In genomic region chr9:130286781-130287428, GRCh38 we compare ENCODE assay signal across 30 cellular contexts. TPM values are rescaled to one million over a fixed set of nuclear protein-coding genes. Genes with fewer than 3 reads are reported as not detected.
A peak's percentile ranks its signal among the peaks of the same experiment; 100 is the strongest.
DNase-seq lines count a peak whose midpoint lies in the region; ATAC-seq, FAIRE-seq and TF ChIP-seq lines count a peak whose summit lies in the region.
"Had no signal": no experiment of that assay in that cellular context is flagged by ENCODE, and none has a peak within 500 bp of the region (broad histone marks: within the 10 kb centered on the region; RNA-seq: fewer than 3 reads in every experiment).

No MANE protein-coding gene starts in this region.

- ATAC-seq in gastroesophageal sphincter (no peak), lower lobe of right lung (peak in 1 of 2 donors; percentile 34), GM18498 (IDR thresholded peaks at IDR 0.05; ENCODE audit: unreplicated experiment) (no peak)
- ATAC-seq: activated T-cell treated with anti-CD3 and anti-CD28 coated beads, Interleukin-2, amount 50 U/mL, for 72 hours; left lobe of liver; Panc1; stimulated activated naive CD8-positive, alpha-beta T cell treated with anti-CD3 and anti-CD28 coated beads, Interleukin-15, Interleukin-2, amounts not matched to agents 100 U/mL and 50 U/mL, for 24 hours had no signal

- no peak for DNase-seq in astrocyte (ENCODE audit: low read depth)
- DNase-seq in lower lobe of right lung = peak; percentile 41
- DNase-seq in spleen = peak; percentile 60
- no peak for DNase-seq in NCI-H1930 (lab: John Stamatoyannopoulos, UW)
- DNase-seq in GF-D8 (lab: John Stamatoyannopoulos, UW) = no peak
- DNase-seq: activated CD4-positive, alpha-beta memory T cell treated with anti-CD3 and anti-CD28 coated beads for 36 hours; activated CD4-positive, alpha-beta T cell treated with anti-CD3 and anti-CD28 coated beads for 1 hour; activated T-cell treated with anti-CD3 and anti-CD28 coated beads, Interleukin-2, amount 50 U/mL, for 72 hours; BE2C; CD8-positive, alpha-beta memory T cell; dermis blood vessel endothelial cell; DMS 273 treated with DMSO at 0.1 percent for 48 hours; EL; H7; immature natural killer cell; MV-4-11; NCI-H1436; small intestine; stimulated activated naive CD8-positive, alpha-beta T cell treated with anti-CD3 and anti-CD28 coated beads, Interleukin-15, Interleukin-2, amounts not matched to agents 100 U/mL and 50 U/mL, for 24 hours; T-helper 2 cell had no signal

- H3K27me3 Mint-ChIP-seq in astrocyte (ENCODE audit: low read depth, unreplicated experiment) = peaks cover 67% of the 10 kb centered on the region

- TF ChIP-seq CTCF in astrocyte (IDR thresholded peaks at IDR 0.05; ENCODE audit: insufficient read depth, low read depth, low read length) (no peak), gastroesophageal sphincter (IDR thresholded peaks at IDR 0.05) (no peak), lower lobe of right lung (IDR thresholded peaks at IDR 0.05) (no peak), spleen (IDR thresholded peaks at IDR 0.05 in 8 of 11, conservative IDR thresholded peaks at IDR 0.05 in 3 of 11) (no peak)

- FAIRE-seq in astrocyte (lab: Jason Lieb, UNC) = no peak
- FAIRE-seq: endometrium, frontal cortex, small intestine had no signal

- H3K4me1 ChIP-seq in astrocyte (ENCODE audit: insufficient read depth, low read length) (no peaks in the 10 kb centered on the region), gastroesophageal sphincter (peaks cover 0 to 81% (median 17%) of the 10 kb centered on the region in 3 donors), lower lobe of right lung (peaks cover 41% of the 10 kb centered on the region), spleen (peaks cover 0 to 16% (median 0%) of the 10 kb centered on the region in 6 donors)
- H3K4me1 ChIP-seq: ascending aorta had no signal

- H3K27ac ChIP-seq in astrocyte (ENCODE audit: low read depth, low read length) = no peak overlapping the region
- peak overlapping the region in 3 of 4 donors; percentile 31 to 56 (median 47) for H3K27ac ChIP-seq in gastroesophageal sphincter
- peak overlapping the region; percentile 76 for H3K27ac ChIP-seq in lower lobe of right lung
- H3K27ac ChIP-seq in spleen = no peak overlapping the region
- H3K27ac ChIP-seq: ascending aorta, cardiac muscle cell, neutrophil had no signal

- H3K36me3 Mint-ChIP-seq in astrocyte (ENCODE audit: low read depth, unreplicated experiment) = peaks cover 5% of the 10 kb centered on the region
- H3K36me3 Mint-ChIP-seq: activated CD4-positive, alpha-beta memory T cell treated with anti-CD3 and anti-CD28 coated beads for 36 hours; CD8-positive, alpha-beta memory T cell; immature natural killer cell had no signal

- H3K9me3 Mint-ChIP-seq in astrocyte (ENCODE audit: unreplicated experiment) = peaks cover 3% of the 10 kb centered on the region
- H3K9me3 Mint-ChIP-seq: activated CD4-positive, alpha-beta memory T cell treated with anti-CD3 and anti-CD28 coated beads for 36 hours; activated T-cell treated with anti-CD3 and anti-CD28 coated beads, Interleukin-2, amount 50 U/mL, for 72 hours; CD8-positive, alpha-beta memory T cell; IgD-negative memory B cell; immature natural killer cell had no signal

- no peak overlapping the region for H3K9ac ChIP-seq in astrocyte (ENCODE audit: low read length)

- no peak for TF ChIP-seq EP300 in gastroesophageal sphincter (IDR thresholded peaks at IDR 0.05)

- no peaks in the 10 kb centered on the region for H4K20me1 ChIP-seq in astrocyte (ENCODE audit: insufficient read depth, low read length)

- H3K4me3 ChIP-seq in astrocyte (ENCODE audit: insufficient read depth, low read depth, low read length) (no peak overlapping the region), gastroesophageal sphincter (no peak overlapping the region), lower lobe of right lung (peak overlapping the region; percentile 2), spleen (no peak overlapping the region)
- H3K4me3 ChIP-seq: ascending aorta, cardiac muscle cell had no signal

- H3K4me1 Mint-ChIP-seq in astrocyte (ENCODE audit: low read depth, unreplicated experiment) = peaks cover 6% of the 10 kb centered on the region
- H3K4me1 Mint-ChIP-seq: CD8-positive, alpha-beta memory T cell; IgD-negative memory B cell; immature natural killer cell had no signal

- no peaks in the 10 kb centered on the region for H3K79me2 ChIP-seq in astrocyte (ENCODE audit: insufficient read depth, low read length)

- H3K9me3 ChIP-seq in astrocyte (ENCODE audit: insufficient read depth, low read depth, low read length) (no peaks in the 10 kb centered on the region), gastroesophageal sphincter (no peaks in the 10 kb centered on the region), lower lobe of right lung (no peaks in the 10 kb centered on the region), spleen (no peaks in the 10 kb centered on the region)
- H3K9me3 ChIP-seq: ascending aorta, BE2C, neutrophil had no signal

- H3K36me3 ChIP-seq in astrocyte (ENCODE audit: insufficient read depth, low read length) (no peaks in the 10 kb centered on the region), gastroesophageal sphincter (peaks cover 0 to 17% of the 10 kb centered on the region in 2 donors), lower lobe of right lung (no peaks in the 10 kb centered on the region), spleen (no peaks in the 10 kb centered on the region)
- H3K36me3 ChIP-seq: ascending aorta, BE2C, cardiac muscle cell, neutrophil had no signal

- H3K4me2 ChIP-seq in astrocyte (ENCODE audit: low read length) = no peak overlapping the region

- intact Hi-C loops in lower lobe of right lung (cut with DNase I) (no loop called here), spleen (cut with DNase I; ENCODE audit: low total_unique reads) (no loop called here)

- H2AFZ ChIP-seq in astrocyte (ENCODE audit: low read depth, low read length) = no peak overlapping the region

- 20 to 89% methylated on average over 1 to 6 of the region's 20 CpGs for WGBS in gastroesophageal sphincter (ENCODE audit: low coverage in 1 of 2), 2 donors
- WGBS in spleen, 5 donors = 79 to 85% (median 79%) methylated on average over 16 to 20 of the region's 20 CpGs

- TF ChIP-seq POLR2A in gastroesophageal sphincter (IDR thresholded peaks at IDR 0.05) = no peak
- no peak for TF ChIP-seq POLR2A in spleen (IDR thresholded peaks at IDR 0.05)

- peak overlapping the region; percentile 59 for H3K27ac Mint-ChIP-seq in astrocyte (ENCODE audit: unreplicated experiment)
- H3K27ac Mint-ChIP-seq: activated CD4-positive, alpha-beta memory T cell treated with anti-CD3 and anti-CD28 coated beads for 36 hours; activated T-cell treated with anti-CD3 and anti-CD28 coated beads, Interleukin-2, amount 50 U/mL, for 72 hours; IgD-negative memory B cell; immature natural killer cell had no signal

- H3K27me3 ChIP-seq in astrocyte (ENCODE audit: insufficient read depth, low read length) (peaks cover 33% of the 10 kb centered on the region), gastroesophageal sphincter (no peaks in the 10 kb centered on the region), lower lobe of right lung (ENCODE audit: low read depth) (peaks cover 22% of the 10 kb centered on the region), spleen (replicated peaks in 1 of 7) (peaks cover 0 to 80% (median 10%) of the 10 kb centered on the region in 7 donors)
- H3K27me3 ChIP-seq: ascending aorta, BE2C, cardiac muscle cell had no signal

- no peak overlapping the region for H3K4me3 Mint-ChIP-seq in astrocyte (ENCODE audit: unreplicated experiment)
- H3K4me3 Mint-ChIP-seq: activated CD4-positive, alpha-beta memory T cell treated with anti-CD3 and anti-CD28 coated beads for 36 hours; activated T-cell treated with anti-CD3 and anti-CD28 coated beads, Interleukin-2, amount 50 U/mL, for 72 hours; CD8-positive, alpha-beta memory T cell; immature natural killer cell had no signal

RNA-seq across cellular contexts. Expression of gene HMCN2, which starts 21.3 kb away (rescaled TPM):
- total RNA-seq in astrocyte = 1.6 and 3.2 TPM in 2 replicates
- 10 to 100 TPM in 3 of 4 donors, 1 to 10 TPM in 1; 9.6 to 21.1 (median 15.5) TPM for total RNA-seq in gastroesophageal sphincter
- total RNA-seq in lower lobe of right lung = 4.7 TPM
- total RNA-seq in spleen = 1 to 10 TPM in 2 of 7 donors, under 1 TPM in 5; 0.09 to 1.9 (median 0.67) TPM
- polyA plus RNA-seq in spleen = 1 to 10 TPM in 2 of 3 donors, under 1 TPM in 1; 0.39 to 1.7 (median 1.4) TPM
- total RNA-seq: activated CD4-positive, alpha-beta memory T cell treated with anti-CD3 and anti-CD28 coated beads for 36 hours; CD8-positive, alpha-beta memory T cell had no signal
- polyA plus RNA-seq: CD8-positive, alpha-beta memory T cell; IgD-negative memory B cell; immature natural killer cell had no signal

Comparison
In these comparisons a context has a peak if more than half of its experiments do, and no peak if none do; other contexts are left out.
1. DNase-seq: peak in lower lobe of right lung (single experiment) and spleen (single experiment); none in astrocyte (single experiment), NCI-H1930 (0 of 2) and GF-D8 (single experiment).
2. H3K27ac ChIP-seq: peak in gastroesophageal sphincter (3 of 4) and lower lobe of right lung (single experiment); none in astrocyte (single experiment) and spleen (0 of 8).